ENCODE assay signal across 11 cellular contexts in the genomic region with DNA sequence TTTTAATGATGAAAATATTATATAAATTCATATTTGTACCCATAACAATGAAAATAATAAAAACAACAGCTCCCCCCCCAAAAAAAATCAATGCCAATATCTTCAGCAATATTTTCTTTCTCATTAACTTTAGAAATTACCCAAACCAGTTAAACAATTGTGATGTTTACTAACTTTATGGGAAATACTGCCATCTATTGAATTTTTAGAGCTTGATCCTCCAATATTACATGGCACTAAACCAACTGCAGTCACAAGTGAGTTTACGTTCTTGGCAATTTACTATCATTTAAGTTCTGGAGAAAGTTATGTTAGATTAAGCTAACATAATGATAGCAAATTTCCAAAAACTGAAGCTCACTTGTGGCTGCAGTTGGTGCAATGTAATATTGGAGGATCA.
DNase-seq lines count a peak whose midpoint lies in the region; ATAC-seq and TF ChIP-seq lines count a peak whose summit lies in the region.
"Had no signal": no experiment of that assay in that cellular context is flagged by ENCODE, and none has a peak within 500 bp of the region (broad histone marks: within the 10 kb centered on the region; RNA-seq: fewer than 3 reads in every experiment).

No MANE protein-coding gene starts in this region.

- H3K4me1 Mint-ChIP-seq in brain: no peaks in the 10 kb centered on the region
- H3K4me1 Mint-ChIP-seq in activated T-helper 17 cell treated with anti-CD3 and anti-CD28 coated beads, Interleukin-2, amount 50 U/mL, for 72 hours: no peaks in the 10 kb centered on the region
- H3K4me1 Mint-ChIP-seq: activated naive CD4-positive, alpha-beta T cell treated with anti-CD3 and anti-CD28 coated beads, Interleukin-2, amount 10 ng/mL, durations not matched to agents 7 days and 5 days had no signal

- peak; percentile 35 to 60 for TF ChIP-seq CTCF in brain (conservative IDR thresholded peaks at IDR 0.05)

- H3K4me3 Mint-ChIP-seq in brain: no peak overlapping the region
- no peak overlapping the region for H3K4me3 Mint-ChIP-seq in activated T-helper 17 cell treated with anti-CD3 and anti-CD28 coated beads, Interleukin-2, amount 50 U/mL, for 72 hours
- H3K4me3 Mint-ChIP-seq: activated naive CD4-positive, alpha-beta T cell treated with anti-CD3 and anti-CD28 coated beads, Interleukin-2, amount 10 ng/mL, durations not matched to agents 7 days and 5 days had no signal

- H3K27me3 Mint-ChIP-seq in brain: no peaks in the 10 kb centered on the region
- H3K27me3 Mint-ChIP-seq in activated T-helper 17 cell treated with anti-CD3 and anti-CD28 coated beads, Interleukin-2, amount 50 U/mL, for 72 hours: no peaks in the 10 kb centered on the region
- H3K27me3 Mint-ChIP-seq: activated naive CD4-positive, alpha-beta T cell treated with anti-CD3 and anti-CD28 coated beads, Interleukin-2, amount 10 ng/mL, durations not matched to agents 7 days and 5 days had no signal

- ATAC-seq in HG03280 (IDR thresholded peaks at IDR 0.05; ENCODE audit: unreplicated experiment): no peak
- no peak for ATAC-seq in activated T-helper 17 cell treated with anti-CD3 and anti-CD28 coated beads, Interleukin-2, amount 50 U/mL, for 72 hours (replicated peaks)
- ATAC-seq in left ventricle myocardium superior: no peak
- ATAC-seq: HCT116 had no signal

- no peaks in the 10 kb centered on the region for H3K9me3 Mint-ChIP-seq in brain
- H3K9me3 Mint-ChIP-seq in activated T-helper 17 cell treated with anti-CD3 and anti-CD28 coated beads, Interleukin-2, amount 50 U/mL, for 72 hours: peaks cover 4% of the 10 kb centered on the region

- peak; percentile 7 for DNase-seq in NCI-H2107 treated with DMSO at 0.1 percent for 48 hours (lab: John Stamatoyannopoulos, UW; ENCODE audit: unreplicated experiment)
- DNase-seq in NCI-H2107 (lab: John Stamatoyannopoulos, UW): no peak
- peak; percentile 62 for DNase-seq in NCI-H524 treated with DMSO at 0.1 percent for 48 hours (lab: John Stamatoyannopoulos, UW)
- DNase-seq in retina: peak; percentile 2
- DNase-seq in left ventricle myocardium superior: no peak
- DNase-seq: activated naive CD4-positive, alpha-beta T cell treated with anti-CD3 and anti-CD28 coated beads, Interleukin-2, amount 10 ng/mL, durations not matched to agents 7 days and 5 days; esophagus squamous epithelium had no signal

- no peak overlapping the region for H3K27ac Mint-ChIP-seq in brain
- H3K27ac Mint-ChIP-seq in activated T-helper 17 cell treated with anti-CD3 and anti-CD28 coated beads, Interleukin-2, amount 50 U/mL, for 72 hours: no peak overlapping the region
- H3K27ac Mint-ChIP-seq: activated naive CD4-positive, alpha-beta T cell treated with anti-CD3 and anti-CD28 coated beads, Interleukin-2, amount 10 ng/mL, durations not matched to agents 7 days and 5 days had no signal

- intact Hi-C loops in left ventricle myocardium superior (cut with micrococcal nuclease): no loop called here

- H3K36me3 Mint-ChIP-seq in brain: no peaks in the 10 kb centered on the region
- H3K36me3 Mint-ChIP-seq in activated T-helper 17 cell treated with anti-CD3 and anti-CD28 coated beads, Interleukin-2, amount 50 U/mL, for 72 hours (ENCODE audit: low read depth): no peaks in the 10 kb centered on the region
- H3K36me3 Mint-ChIP-seq: activated naive CD4-positive, alpha-beta T cell treated with anti-CD3 and anti-CD28 coated beads, Interleukin-2, amount 10 ng/mL, durations not matched to agents 7 days and 5 days had no signal

Comparison
In these comparisons a context has a peak if more than half of its experiments do, and no peak if none do; other contexts are left out.
1. DNase-seq: peak in NCI-H2107 treated with DMSO at 0.1 percent for 48 hours (single experiment), NCI-H524 treated with DMSO at 0.1 percent for 48 hours (single experiment) and retina (single experiment); none in NCI-H2107 (single experiment) and left ventricle myocardium superior (single experiment).